25 cellular contexts compared by ENCODE assay signal in the genomic region with DNA sequence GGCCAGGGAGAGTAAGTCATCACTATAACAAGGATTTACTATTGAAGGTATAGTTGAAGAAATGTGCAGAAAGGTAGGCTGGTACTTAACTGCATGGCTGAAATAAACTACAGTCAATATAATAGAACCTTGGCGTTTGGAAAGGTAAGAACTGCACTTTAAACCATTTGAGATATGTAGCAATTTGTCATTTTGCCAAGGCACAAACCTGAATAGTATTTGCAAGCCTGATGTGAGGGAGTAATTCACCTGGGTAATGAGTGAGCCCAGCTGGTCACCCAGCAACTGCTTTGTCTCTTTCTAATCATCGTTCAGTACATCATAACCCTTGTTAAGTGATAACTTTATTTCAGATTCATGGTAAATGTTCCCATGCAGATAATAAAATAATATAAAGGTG.
"Had no signal": no experiment of that assay in that cellular context is flagged by ENCODE, and none has a peak within 500 bp of the region (broad histone marks: within the 10 kb centered on the region; RNA-seq: fewer than 3 reads in every experiment).

No MANE protein-coding gene starts in this region.

- DNase-seq: activated CD4-positive, alpha-beta memory T cell treated with anti-CD3 and anti-CD28 coated beads for 36 hours; activated CD4-positive, alpha-beta T cell treated with anti-CD3 and anti-CD28 coated beads for 48 hours; activated effector memory CD4-positive, alpha-beta T cell treated with anti-CD3 and anti-CD28 coated beads, Interleukin-2, amount 50 U/mL, for 16 hours; activated T-cell treated with anti-CD3 and anti-CD28 coated beads, Interleukin-2, amount 50 U/mL, for 72 hours; adrenal gland; brain microvascular endothelial cell; central memory CD4-positive, alpha-beta T cell; effector memory CD4-positive, alpha-beta T cell; foreskin keratinocyte; kidney; left lung; naive thymus-derived CD4-positive, alpha-beta T cell; posterior cingulate gyrus; right lobe of liver; stimulated activated CD4-positive, alpha-beta T cell treated with anti-CD3 and anti-CD28 coated beads, Interleukin-15, amount 100 ng/mL, for 24 hours; stimulated activated naive CD4-positive, alpha-beta T cell; testis had no signal

- ATAC-seq: activated T-cell treated with anti-CD3 and anti-CD28 coated beads, Interleukin-2, amount 50 U/mL, for 72 hours; foreskin keratinocyte; left lung; naive thymus-derived CD4-positive, alpha-beta T cell had no signal

- H3K27me3 Mint-ChIP-seq: activated CD4-positive, alpha-beta memory T cell treated with anti-CD3 and anti-CD28 coated beads for 36 hours; activated naive CD4-positive, alpha-beta T cell treated with anti-CD3 and anti-CD28 coated beads, Interleukin-2, amount 50 U/mL, for 24 hours; naive thymus-derived CD4-positive, alpha-beta T cell; type B pancreatic cell had no signal

- H3K27ac ChIP-seq: adrenal gland, ascending aorta, brain microvascular endothelial cell, foreskin keratinocyte, left lung, neural progenitor cell, right lobe of liver, testis, vagina had no signal

- H3K27me3 ChIP-seq: adrenal gland, ascending aorta, brain microvascular endothelial cell, foreskin keratinocyte, left lung, neural progenitor cell, right lobe of liver, testis, vagina had no signal

- H3K9me3 ChIP-seq: adrenal gland, ascending aorta, left lung, right lobe of liver, testis, vagina had no signal

- H2AFZ ChIP-seq: neural progenitor cell had no signal

- FAIRE-seq: colon, kidney had no signal

- H3K9ac ChIP-seq: neural progenitor cell had no signal

- H3K27ac Mint-ChIP-seq: activated CD4-positive, alpha-beta memory T cell treated with anti-CD3 and anti-CD28 coated beads for 36 hours; activated naive CD4-positive, alpha-beta T cell treated with anti-CD3 and anti-CD28 coated beads, Interleukin-2, amount 50 U/mL, for 24 hours; activated T-cell treated with anti-CD3 and anti-CD28 coated beads, Interleukin-2, amount 50 U/mL, for 72 hours; naive thymus-derived CD4-positive, alpha-beta T cell; neural progenitor cell; type B pancreatic cell had no signal

- H3K4me2 ChIP-seq: neural progenitor cell, smooth muscle cell had no signal

- H3K4me1 ChIP-seq: ascending aorta, neural progenitor cell, right lobe of liver, testis, vagina had no signal

- H3K4me3 Mint-ChIP-seq: activated CD4-positive, alpha-beta memory T cell treated with anti-CD3 and anti-CD28 coated beads for 36 hours; activated naive CD4-positive, alpha-beta T cell treated with anti-CD3 and anti-CD28 coated beads, Interleukin-2, amount 50 U/mL, for 24 hours; activated T-cell treated with anti-CD3 and anti-CD28 coated beads, Interleukin-2, amount 50 U/mL, for 72 hours; naive thymus-derived CD4-positive, alpha-beta T cell; neural progenitor cell; type B pancreatic cell had no signal

- H3K9me3 Mint-ChIP-seq: activated CD4-positive, alpha-beta memory T cell treated with anti-CD3 and anti-CD28 coated beads for 36 hours; activated naive CD4-positive, alpha-beta T cell treated with anti-CD3 and anti-CD28 coated beads, Interleukin-2, amount 50 U/mL, for 24 hours; activated T-cell treated with anti-CD3 and anti-CD28 coated beads, Interleukin-2, amount 50 U/mL, for 72 hours; naive thymus-derived CD4-positive, alpha-beta T cell; neural progenitor cell; type B pancreatic cell had no signal

- H3K4me3 ChIP-seq: adrenal gland, ascending aorta, left lung, lung, neural progenitor cell, right lobe of liver, smooth muscle cell, testis, vagina had no signal
